Comparison of ENCODE assay signal across 18 cellular contexts in the genomic region with DNA sequence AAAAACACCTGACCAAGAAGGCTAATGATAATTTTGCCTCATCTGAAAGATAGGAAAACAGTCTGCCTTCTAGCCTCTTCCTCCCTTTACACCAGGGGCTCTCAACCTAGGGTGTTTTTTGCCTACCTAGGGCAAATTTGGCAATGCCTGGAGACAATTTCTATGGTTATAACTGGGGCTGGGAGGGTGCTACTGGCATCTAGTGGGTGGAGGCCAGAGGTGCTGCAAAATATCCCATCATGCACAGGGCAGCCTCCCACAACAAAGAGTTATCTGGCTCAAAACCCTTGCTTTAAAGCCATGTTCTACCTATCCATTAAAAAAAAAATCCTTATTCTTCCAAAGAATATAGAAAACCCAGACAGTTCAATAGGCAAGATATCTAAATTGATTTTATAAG. TPM values are rescaled to one million over a fixed set of nuclear protein-coding genes. Genes with fewer than 3 reads are reported as not detected.
DNase-seq lines count a peak whose midpoint lies in the region; ATAC-seq, FAIRE-seq and TF ChIP-seq lines count a peak whose summit lies in the region.
"Had no signal": no experiment of that assay in that cellular context is flagged by ENCODE, and none has a peak within 500 bp of the region (broad histone marks: within the 10 kb centered on the region; RNA-seq: fewer than 3 reads in every experiment).

No MANE protein-coding gene starts in this region.

- no peaks in the 10 kb centered on the region for H3K27me3 ChIP-seq in pancreas
- H3K27me3 ChIP-seq: esophagus squamous epithelium, tibial nerve had no signal

- no peaks in the 10 kb centered on the region for H3K27me3 Mint-ChIP-seq in activated naive CD8-positive, alpha-beta T cell treated with anti-CD3 and anti-CD28 coated beads, Interleukin-2, amount 10 ng/mL, durations not matched to agents 7 days and 5 days
- H3K27me3 Mint-ChIP-seq in activated naive CD8-positive, alpha-beta T cell treated with anti-CD3 and anti-CD28 coated beads for 36 hours = no peaks in the 10 kb centered on the region
- no peaks in the 10 kb centered on the region for H3K27me3 Mint-ChIP-seq in activated B cell treated with CpG ODN at 0.5 μM for 24 hours
- H3K27me3 Mint-ChIP-seq: dendritic cell treated with granulocyte-macrophage colony-stimulating factor and Interleukin-4, amounts not matched to agents 40 ng/mL and 50 ng/mL, for 4 days had no signal

- no peak overlapping the region for H3K4me3 ChIP-seq in pancreas
- H3K4me3 ChIP-seq: esophagus squamous epithelium, tibial nerve had no signal

- no peak overlapping the region for H3K27ac Mint-ChIP-seq in activated naive CD8-positive, alpha-beta T cell treated with anti-CD3 and anti-CD28 coated beads, Interleukin-2, amount 10 ng/mL, durations not matched to agents 7 days and 5 days
- H3K27ac Mint-ChIP-seq in activated naive CD8-positive, alpha-beta T cell treated with anti-CD3 and anti-CD28 coated beads for 36 hours = no peak overlapping the region
- no peak overlapping the region for H3K27ac Mint-ChIP-seq in activated B cell treated with CpG ODN at 0.5 μM for 24 hours
- H3K27ac Mint-ChIP-seq: dendritic cell treated with granulocyte-macrophage colony-stimulating factor and Interleukin-4, amounts not matched to agents 40 ng/mL and 50 ng/mL, for 4 days; HFFc6; mesothelial cell of epicardium had no signal

- TF ChIP-seq CTCF in activated B cell treated with CpG ODN at 0.5 μM for 24 hours (IDR thresholded peaks at IDR 0.05) (no peak), pancreas (IDR thresholded peaks at IDR 0.05) (no peak)

- DNase-seq in activated naive CD8-positive, alpha-beta T cell treated with anti-CD3 and anti-CD28 coated beads, Interleukin-2, amount 10 ng/mL, durations not matched to agents 7 days and 5 days = no peak
- DNase-seq in activated naive CD8-positive, alpha-beta T cell treated with anti-CD3 and anti-CD28 coated beads for 36 hours = no peak
- DNase-seq in activated B cell treated with CpG ODN at 0.5 μM for 24 hours = no peak
- DNase-seq in pancreas = no peak
- no peak for DNase-seq in Right ventricle myocardium inferior (ENCODE audit: missing footprints)
- DNase-seq in NCI-H69 (lab: John Stamatoyannopoulos, UW) = no peak
- DNase-seq: esophagus squamous epithelium; HFFc6; kidney glomerular epithelial cell; NCI-H2029; NCI-H510A treated with DMSO at 0.1 percent for 48 hours; right cardiac atrium; stimulated activated CD8-positive, alpha-beta memory T cell treated with anti-CD3 and anti-CD28 coated beads, Interleukin-4, amount 100 ng/mL, for 48 hours had no signal

- peaks cover 2% of the 10 kb centered on the region for H3K4me1 Mint-ChIP-seq in activated naive CD8-positive, alpha-beta T cell treated with anti-CD3 and anti-CD28 coated beads, Interleukin-2, amount 10 ng/mL, durations not matched to agents 7 days and 5 days
- H3K4me1 Mint-ChIP-seq in activated naive CD8-positive, alpha-beta T cell treated with anti-CD3 and anti-CD28 coated beads for 36 hours = peaks cover 15% of the 10 kb centered on the region
- H3K4me1 Mint-ChIP-seq in activated B cell treated with CpG ODN at 0.5 μM for 24 hours = peaks cover 14% of the 10 kb centered on the region

- no peaks in the 10 kb centered on the region for H3K9me3 ChIP-seq in pancreas
- H3K9me3 ChIP-seq: esophagus squamous epithelium, tibial nerve had no signal

- ATAC-seq in activated naive CD8-positive, alpha-beta T cell treated with anti-CD3 and anti-CD28 coated beads, Interleukin-2, amount 10 ng/mL, durations not matched to agents 7 days and 5 days (ENCODE audit: low read depth) = peak; percentile 39
- ATAC-seq in HG03442 (IDR thresholded peaks at IDR 0.05; ENCODE audit: unreplicated experiment) (peak; percentile 36), activated B cell treated with CpG ODN at 0.5 μM for 24 hours (ENCODE audit: low read depth) (peak; percentile 50), pancreas (no peak), GM21529 (IDR thresholded peaks at IDR 0.05; ENCODE audit: unreplicated experiment) (no peak), Right ventricle myocardium inferior (no peak)
- ATAC-seq: right cardiac atrium had no signal

- H3K27ac ChIP-seq in pancreas = no peak overlapping the region
- H3K27ac ChIP-seq: esophagus squamous epithelium, tibial nerve had no signal

- H3K9me3 Mint-ChIP-seq in activated naive CD8-positive, alpha-beta T cell treated with anti-CD3 and anti-CD28 coated beads, Interleukin-2, amount 10 ng/mL, durations not matched to agents 7 days and 5 days = no peaks in the 10 kb centered on the region
- H3K9me3 Mint-ChIP-seq in activated naive CD8-positive, alpha-beta T cell treated with anti-CD3 and anti-CD28 coated beads for 36 hours = no peaks in the 10 kb centered on the region
- no peaks in the 10 kb centered on the region for H3K9me3 Mint-ChIP-seq in activated B cell treated with CpG ODN at 0.5 μM for 24 hours
- H3K9me3 Mint-ChIP-seq: dendritic cell treated with granulocyte-macrophage colony-stimulating factor and Interleukin-4, amounts not matched to agents 40 ng/mL and 50 ng/mL, for 4 days; HFFc6; mesothelial cell of epicardium had no signal

- H3K4me1 ChIP-seq in pancreas = no peaks in the 10 kb centered on the region
- H3K4me1 ChIP-seq: esophagus squamous epithelium had no signal

- intact Hi-C loops in activated B cell treated with CpG ODN at 0.5 μM for 24 hours (cut with micrococcal nuclease) = no loop called here
- intact Hi-C loops in pancreas (cut with DNase I) = no loop called here
- intact Hi-C loops in Right ventricle myocardium inferior (cut with DNase I) = no loop called here

- no peak for FAIRE-seq in pancreas (lab: Jason Lieb, UNC)

- CTCF ChIA-PET in activated B cell treated with CpG ODN at 0.5 μM for 24 hours (lab: Charles Lee) = no interaction called here

- POLR2A ChIA-PET in activated naive CD8-positive, alpha-beta T cell treated with anti-CD3 and anti-CD28 coated beads, Interleukin-2, amount 10 ng/mL, durations not matched to agents 7 days and 5 days (lab: Charles Lee) = no interaction called here
- POLR2A ChIA-PET in activated B cell treated with CpG ODN at 0.5 μM for 24 hours (lab: Charles Lee) = no interaction called here

- peaks cover 2% of the 10 kb centered on the region for H3K36me3 Mint-ChIP-seq in activated naive CD8-positive, alpha-beta T cell treated with anti-CD3 and anti-CD28 coated beads, Interleukin-2, amount 10 ng/mL, durations not matched to agents 7 days and 5 days
- H3K36me3 Mint-ChIP-seq in activated naive CD8-positive, alpha-beta T cell treated with anti-CD3 and anti-CD28 coated beads for 36 hours = no peaks in the 10 kb centered on the region
- H3K36me3 Mint-ChIP-seq in activated B cell treated with CpG ODN at 0.5 μM for 24 hours (ENCODE audit: low read depth) = no peaks in the 10 kb centered on the region
- H3K36me3 Mint-ChIP-seq: mesothelial cell of epicardium had no signal

- H3K4me3 Mint-ChIP-seq in activated naive CD8-positive, alpha-beta T cell treated with anti-CD3 and anti-CD28 coated beads, Interleukin-2, amount 10 ng/mL, durations not matched to agents 7 days and 5 days = no peak overlapping the region
- H3K4me3 Mint-ChIP-seq in activated naive CD8-positive, alpha-beta T cell treated with anti-CD3 and anti-CD28 coated beads for 36 hours = no peak overlapping the region
- no peak overlapping the region for H3K4me3 Mint-ChIP-seq in activated B cell treated with CpG ODN at 0.5 μM for 24 hours
- H3K4me3 Mint-ChIP-seq: dendritic cell treated with granulocyte-macrophage colony-stimulating factor and Interleukin-4, amounts not matched to agents 40 ng/mL and 50 ng/mL, for 4 days; HFFc6; mesothelial cell of epicardium had no signal

- H3K36me3 ChIP-seq in pancreas = no peaks in the 10 kb centered on the region
- H3K36me3 ChIP-seq: esophagus squamous epithelium, tibial nerve had no signal

RNA-seq across cellular contexts. Expression of a gene that starts 45.0 kb away (rescaled TPM):
- 100 to 1,000 TPM in 1 of 2 experiments, 10 to 100 TPM in 1; 95.5 to 102 TPM for total RNA-seq in activated naive CD8-positive, alpha-beta T cell treated with anti-CD3 and anti-CD28 coated beads, Interleukin-2, amount 10 ng/mL, durations not matched to agents 7 days and 5 days
- 10 to 100 TPM; 51.2 to 54.0 TPM for total RNA-seq in activated naive CD8-positive, alpha-beta T cell treated with anti-CD3 and anti-CD28 coated beads for 36 hours
- 105 and 110 TPM in 2 replicates for total RNA-seq in activated B cell treated with CpG ODN at 0.5 μM for 24 hours
- total RNA-seq in pancreas = 10 to 100 TPM; 20.4 to 42.2 (median 28.0) TPM
- polyA plus RNA-seq in pancreas = 1 to 10 TPM; 6.5 to 9.5 TPM
- 56.1 TPM for total RNA-seq in Right ventricle myocardium inferior

Comparison
In these comparisons a context has a peak if more than half of its experiments do, and no peak if none do; other contexts are left out.
1. ATAC-seq: peak in activated naive CD8-positive, alpha-beta T cell treated with anti-CD3 and anti-CD28 coated beads, Interleukin-2, amount 10 ng/mL, durations not matched to agents 7 days and 5 days (single experiment), HG03442 (single experiment) and activated B cell treated with CpG ODN at 0.5 μM for 24 hours (single experiment); none in pancreas (0 of 4), GM21529 (single experiment) and Right ventricle myocardium inferior (single experiment).